Comparison of ENCODE assay signal across 8 cellular contexts in genomic region chrX:67545772-67546495, GRCh38. TPM values are rescaled to one million over a fixed set of nuclear protein-coding genes. Genes with fewer than 3 reads are reported as not detected.
A peak's percentile ranks its signal among the peaks of the same experiment; 100 is the strongest.
DNase-seq lines count a peak whose midpoint lies in the region; ATAC-seq, FAIRE-seq and TF ChIP-seq lines count a peak whose summit lies in the region.

No MANE protein-coding gene starts in this region.

- H3K27me3 ChIP-seq in bronchial epithelial cell (ENCODE audit: control insufficient read depth, insufficient read depth, low read length) (peaks cover 17% of the 10 kb centered on the region), left lung (peaks cover 17 to 50% of the 10 kb centered on the region in 2 donors), tibial artery (no peaks in the 10 kb centered on the region), BE2C (no peaks in the 10 kb centered on the region)

- peak overlapping the region; percentile 21 for H3K4me3 ChIP-seq in bronchial epithelial cell (ENCODE audit: low read depth, low read length)
- H3K4me3 ChIP-seq in left lung: peak overlapping the region; percentile 21 to 34
- peak overlapping the region; percentile 59 to 70 for H3K4me3 ChIP-seq in tibial artery
- no peak overlapping the region for H3K4me3 ChIP-seq in BE2C (ENCODE audit: low read depth, low read length)

- ATAC-seq in left lung (peak; percentile 62), HG02642 (IDR thresholded peaks at IDR 0.05; ENCODE audit: poor library complexity, unreplicated experiment) (no peak)

- H3K27ac ChIP-seq in left lung (no peak overlapping the region), tibial artery (peak overlapping the region; percentile 77 to 84)

- H3K9me3 ChIP-seq in left lung: no peaks in the 10 kb centered on the region
- H3K9me3 ChIP-seq in tibial artery: no peaks in the 10 kb centered on the region
- no peaks in the 10 kb centered on the region for H3K9me3 ChIP-seq in BE2C

- DNase-seq in NCI-H2171 treated with DMSO at 0.1 percent for 48 hours (lab: John Stamatoyannopoulos, UW): peak; percentile 13
- no peak for DNase-seq in NCI-H2171 (lab: John Stamatoyannopoulos, UW)
- no peak for DNase-seq in bronchial epithelial cell (ENCODE audit: low read depth)
- peak; percentile 38 to 68 for DNase-seq in left lung
- peak; percentile 23 to 62 for DNase-seq in tibial artery
- DNase-seq in NCI-H128 (lab: John Stamatoyannopoulos, UW; ENCODE audit: unreplicated experiment): no peak
- DNase-seq in BE2C: no peak

- intact Hi-C loops in left lung (cut with DNase I) (no loop called here), tibial artery (cut with DNase I; ENCODE audit: low total_unique reads) (no loop called here)

- peaks cover 0 to 5% of the 10 kb centered on the region in 2 donors for H3K4me1 ChIP-seq in left lung
- H3K4me1 ChIP-seq in tibial artery: peaks cover 0 to 16% (median 0%) of the 10 kb centered on the region in 4 donors
- H3K4me1 ChIP-seq in BE2C: no peaks in the 10 kb centered on the region

- H3K36me3 ChIP-seq in bronchial epithelial cell (ENCODE audit: control insufficient read depth, insufficient read depth, low read length) (no peaks in the 10 kb centered on the region), left lung (no peaks in the 10 kb centered on the region), tibial artery (no peaks in the 10 kb centered on the region), BE2C (no peaks in the 10 kb centered on the region)

- FAIRE-seq in bronchial epithelial cell (lab: Jason Lieb, UNC): no peak

- TF ChIP-seq CTCF in bronchial epithelial cell (IDR thresholded peaks at IDR 0.05; ENCODE audit: insufficient read depth, low read length, severe bottlenecking) (no peak), left lung (IDR thresholded peaks at IDR 0.05) (no peak), tibial artery (IDR thresholded peaks at IDR 0.05) (no peak), BE2C (IDR thresholded peaks at IDR 0.05; ENCODE audit: low read depth, low read length) (no peak)

RNA-seq across cellular contexts. Expression of gene AR, which starts 2.1 kb away (rescaled TPM):
- total RNA-seq in bronchial epithelial cell: under 0.01 TPM in 2 replicates
- total RNA-seq in left lung: 1 to 10 TPM; 3.9 to 4.3 TPM
- not detected for polyA plus RNA-seq in BE2C (2012; ENCODE audit: insufficient read depth, insufficient read length, low read depth)

Comparison
In these comparisons a context has a peak if more than half of its experiments do, and no peak if none do; other contexts are left out.
1. DNase-seq: peak in NCI-H2171 treated with DMSO at 0.1 percent for 48 hours (single experiment), left lung (2 of 2) and tibial artery (2 of 2); none in NCI-H2171 (single experiment), bronchial epithelial cell (single experiment), NCI-H128 (single experiment) and BE2C (single experiment).
2. H3K27ac ChIP-seq: peak in tibial artery (2 of 2); none in left lung (0 of 2).